ENCODE assay signal across 16 cellular contexts in genomic region chr12:116313194-116313910, GRCh38. TPM values are rescaled to one million over a fixed set of nuclear protein-coding genes. Genes with fewer than 3 reads are reported as not detected.
DNase-seq lines count a peak whose midpoint lies in the region; TF ChIP-seq lines count a peak whose summit lies in the region.
"Had no signal": no experiment of that assay in that cellular context is flagged by ENCODE, and none has a peak within 500 bp of the region (broad histone marks: within the 10 kb centered on the region; RNA-seq: fewer than 3 reads in every experiment).

No MANE protein-coding gene starts in this region.

- H3K27me3 ChIP-seq in duodenal mucosa (ENCODE audit: control insufficient read depth in 1 of 2, insufficient read depth in 2 of 2, low read length in 2 of 2) (no peaks in the 10 kb centered on the region), neural progenitor cell (no peaks in the 10 kb centered on the region), smooth muscle cell (ENCODE audit: low read depth) (no peaks in the 10 kb centered on the region)
- H3K27me3 ChIP-seq: Peyer's patch had no signal

- H3K4me1 Mint-ChIP-seq in neural progenitor cell, result no peaks in the 10 kb centered on the region

- no peak for TF ChIP-seq CTCF in neural progenitor cell (IDR thresholded peaks at IDR 0.05)
- no peak for TF ChIP-seq CTCF in smooth muscle cell (IDR thresholded peaks at IDR 0.05; ENCODE audit: borderline replicate concordance, insufficient read depth, poor library complexity, severe bottlenecking)

- H3K9me3 ChIP-seq in duodenal mucosa (ENCODE audit: control insufficient read depth in 1 of 2, low read length in 2 of 2) (no peaks in the 10 kb centered on the region), neural progenitor cell (ENCODE audit: low read depth) (peaks cover 5% of the 10 kb centered on the region), smooth muscle cell (replicated peaks; ENCODE audit: low read depth) (no peaks in the 10 kb centered on the region)
- H3K9me3 ChIP-seq: Peyer's patch had no signal

- DNase-seq in G401 (ENCODE audit: low spot score) (peak; percentile 70), NCI-H446 (lab: John Stamatoyannopoulos, UW) (peak; percentile 13 to 82), neural progenitor cell (ENCODE audit: low spot score) (no peak), SHP77 treated with DMSO at 0.1 percent for 48 hours (lab: John Stamatoyannopoulos, UW) (no peak), DMS153 (lab: John Stamatoyannopoulos, UW) (no peak), smooth muscle cell (lab: John Stamatoyannopoulos, UW; ENCODE audit: unreplicated experiment) (no peak), DMS79 (lab: John Stamatoyannopoulos, UW) (no peak)
- DNase-seq: CD8-positive, alpha-beta T cell; H9; NCI-H1105 treated with DMSO at 0.1 percent for 48 hours; NCI-H1930; NCI-H82; T-helper 1 cell had no signal

- H4K20me1 ChIP-seq in neural progenitor cell (ENCODE audit: low read depth) (no peaks in the 10 kb centered on the region), smooth muscle cell (ENCODE audit: low read depth) (no peaks in the 10 kb centered on the region)

- H3K36me3 Mint-ChIP-seq in neural progenitor cell, result no peaks in the 10 kb centered on the region
- H3K36me3 Mint-ChIP-seq: CD8-positive, alpha-beta T cell; IgD-negative memory B cell had no signal

- WGBS in smooth muscle cell (ENCODE audit: low lambda C conversion rate), result 86% methylated on average over 18 of the region's 18 CpGs

- no peaks in the 10 kb centered on the region for H3K36me3 ChIP-seq in duodenal mucosa (ENCODE audit: control insufficient read depth in 1 of 2, insufficient read depth in 2 of 2, low read length in 2 of 2)
- peaks cover 5% of the 10 kb centered on the region for H3K36me3 ChIP-seq in neural progenitor cell
- H3K36me3 ChIP-seq in smooth muscle cell (ENCODE audit: low read depth), result no peaks in the 10 kb centered on the region
- H3K36me3 ChIP-seq: Peyer's patch had no signal

- no peak overlapping the region for H3K9ac ChIP-seq in duodenal mucosa (ENCODE audit: low read depth in 1 of 2, low read length in 2 of 2)
- no peak overlapping the region for H3K9ac ChIP-seq in neural progenitor cell
- no peak overlapping the region for H3K9ac ChIP-seq in smooth muscle cell (ENCODE audit: low read depth)

- peak overlapping the region; percentile 46 to 50 for H3K4me3 ChIP-seq in duodenal mucosa (ENCODE audit: low read depth in 1 of 2, low read length in 2 of 2)
- no peak overlapping the region for H3K4me3 ChIP-seq in neural progenitor cell
- H3K4me3 ChIP-seq in smooth muscle cell, result no peak overlapping the region
- H3K4me3 ChIP-seq: Peyer's patch had no signal

- H3K9me3 Mint-ChIP-seq in neural progenitor cell, result peaks cover 16% of the 10 kb centered on the region

- no peaks in the 10 kb centered on the region for H3F3A ChIP-seq in neural progenitor cell (ENCODE audit: low read depth)
- no peaks in the 10 kb centered on the region for H3F3A ChIP-seq in smooth muscle cell (ENCODE audit: low read depth)

- H3K27ac ChIP-seq in duodenal mucosa (ENCODE audit: low read depth, low read length) (no peak overlapping the region), neural progenitor cell (no peak overlapping the region), smooth muscle cell (ENCODE audit: low read depth) (no peak overlapping the region)
- H3K27ac ChIP-seq: Peyer's patch had no signal

- H3K79me2 ChIP-seq in neural progenitor cell (ENCODE audit: low read depth) (no peaks in the 10 kb centered on the region), smooth muscle cell (ENCODE audit: low read depth) (no peaks in the 10 kb centered on the region)

- peak overlapping the region; percentile 43 for H3K27ac Mint-ChIP-seq in neural progenitor cell
- H3K27ac Mint-ChIP-seq: CD8-positive, alpha-beta T cell; H9; IgD-negative memory B cell had no signal

- no peak overlapping the region for H3K4me3 Mint-ChIP-seq in neural progenitor cell
- H3K4me3 Mint-ChIP-seq: CD8-positive, alpha-beta T cell; H9; IgD-negative memory B cell had no signal

- in situ Hi-C loops in G401 (cut with HindIII; ENCODE audit: low sequenced_read_pairs), result no loop called here

- H3K4me2 ChIP-seq in neural progenitor cell, result no peak overlapping the region
- H3K4me2 ChIP-seq in smooth muscle cell, result no peak overlapping the region

- peaks cover 6% of the 10 kb centered on the region for H3K27me3 Mint-ChIP-seq in neural progenitor cell (ENCODE audit: insufficient read depth, low read depth)
- H3K27me3 Mint-ChIP-seq: IgD-negative memory B cell had no signal

- peak overlapping the region; percentile 42 for H2AFZ ChIP-seq in neural progenitor cell (replicated peaks)
- H2AFZ ChIP-seq in smooth muscle cell (ENCODE audit: low read depth), result no peak overlapping the region

- H3K4me1 ChIP-seq in duodenal mucosa (ENCODE audit: control insufficient read depth in 1 of 2, insufficient read depth in 2 of 2, low read length in 2 of 2) (peaks cover 6 to 13% of the 10 kb centered on the region in 2 donors), neural progenitor cell (peaks cover 9% of the 10 kb centered on the region), smooth muscle cell (ENCODE audit: low read depth) (no peaks in the 10 kb centered on the region)

RNA-seq across cellular contexts. Expression of gene MED13L, which starts 35.9 kb away (rescaled TPM):
- 40.7 and 62.6 TPM in 2 replicates for total RNA-seq in G401 (2014; rRNA removed; shearing (Covaris generic))
- 122 and 149 TPM in 2 replicates for total RNA-seq in neural progenitor cell (ENCODE audit: low replicate concordance)
- total RNA-seq in smooth muscle cell, result 65.9 and 74.3 TPM in 2 replicates
- 13.2 and 20.3 TPM in 2 replicates for polyA plus RNA-seq in smooth muscle cell

Comparison
In these comparisons a context has a peak if more than half of its experiments do, and no peak if none do; other contexts are left out.
1. DNase-seq: peak in G401 (single experiment) and NCI-H446 (2 of 2); none in neural progenitor cell (single experiment), SHP77 treated with DMSO at 0.1 percent for 48 hours (single experiment), DMS153 (single experiment), smooth muscle cell (single experiment) and DMS79 (single experiment).
2. H3K4me3 ChIP-seq: peak in duodenal mucosa (2 of 2); none in neural progenitor cell (single experiment) and smooth muscle cell (single experiment).